In the genomic region with DNA sequence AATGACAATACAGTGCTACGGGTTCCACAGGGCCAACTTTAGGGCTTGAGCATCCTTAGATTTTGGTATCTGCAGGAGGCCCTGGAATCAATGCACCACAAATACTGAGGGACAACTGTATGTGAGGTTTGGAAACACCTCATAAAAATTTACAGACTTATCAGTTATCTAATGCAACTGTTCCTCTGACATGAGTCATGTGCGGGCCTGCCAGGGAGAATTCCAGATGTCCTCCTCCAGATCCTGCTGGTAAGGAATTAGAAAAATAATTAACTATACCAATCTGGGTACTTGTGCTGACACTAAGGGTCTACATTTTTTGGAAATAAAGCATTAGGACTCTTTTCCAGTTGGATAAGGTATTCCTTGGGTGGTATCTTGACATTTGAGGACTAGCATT, we compare ENCODE assay signal across 1 cellular context.
TF ChIP-seq lines count a peak whose summit lies in the region.

No MANE protein-coding gene starts in this region.

TF ChIP-seq in IMR-90, 13 proteins besides CTCF, POLR2A, EP300 and RAD21 (continued from another document):
- TF ChIP-seq USF2 (IDR thresholded peaks at IDR 0.05; ENCODE audit: low read depth, low read length): no peak
